25 cellular contexts compared by ENCODE assay signal in the genomic region with DNA sequence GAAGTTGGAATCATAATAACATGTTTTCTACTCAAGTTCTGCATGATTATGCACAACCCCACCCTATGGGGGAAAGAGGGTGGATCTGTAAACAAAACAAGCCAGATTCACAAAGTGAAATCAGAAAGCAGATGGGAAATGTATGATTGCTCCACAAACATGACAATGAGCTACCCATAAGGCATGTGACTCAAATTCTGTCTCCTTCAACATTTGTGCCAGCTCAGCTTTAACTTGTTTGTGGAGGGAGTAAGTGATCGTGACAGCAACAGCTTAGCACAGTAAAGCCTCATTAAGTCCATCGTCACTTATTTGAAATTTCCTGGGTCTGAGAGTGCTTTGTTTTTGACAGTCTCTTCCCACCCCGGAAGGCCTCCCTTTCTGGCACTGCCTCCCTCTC.
DNase-seq lines count a peak whose midpoint lies in the region; ATAC-seq and TF ChIP-seq lines count a peak whose summit lies in the region.
"Had no signal": no experiment of that assay in that cellular context is flagged by ENCODE, and none has a peak within 500 bp of the region (broad histone marks: within the 10 kb centered on the region; RNA-seq: fewer than 3 reads in every experiment).

No MANE protein-coding gene starts in this region.

- DNase-seq in NCI-H82 (lab: John Stamatoyannopoulos, UW): peak; percentile 28
- DNase-seq in NCI-H82 treated with DMSO at 0.1 percent for 48 hours (lab: John Stamatoyannopoulos, UW; ENCODE audit: unreplicated experiment): no peak
- DNase-seq in amniotic epithelial cell (ENCODE audit: low read depth): peak; percentile 7
- DNase-seq in left colon: no peak
- no peak for DNase-seq in NCI-H2081 treated with DMSO at 0.1 percent for 48 hours (lab: John Stamatoyannopoulos, UW)
- no peak for DNase-seq in spleen
- no peak for DNase-seq in iPS-NIHi7 (ENCODE audit: extremely low spot score)
- DNase-seq in esophagus muscularis mucosa (ENCODE audit: extremely low spot score): no peak
- DNase-seq: activated CD4-positive, alpha-beta T cell treated with anti-CD3 and anti-CD28 coated beads for 36 hours; activated T-cell treated with anti-CD3 and anti-CD28 coated beads, Interleukin-2, amount 50 U/mL, for 24 hours; DMS79 treated with DMSO at 0.1 percent for 48 hours; GF-D8; mesenchymal stem cell; NCI-H1105; NCI-H2029; PC-9; stimulated activated naive CD8-positive, alpha-beta T cell treated with anti-CD3 and anti-CD28 coated beads, Interleukin-15, amount 100 ng/mL, for 72 hours; thyroid gland had no signal

- no peaks in the 10 kb centered on the region for H3K9me3 ChIP-seq in spleen
- H3K9me3 ChIP-seq in esophagus muscularis mucosa: no peaks in the 10 kb centered on the region
- H3K9me3 ChIP-seq: A549, BLaER1, HAP-1, neutrophil, thyroid gland had no signal

- TF ChIP-seq POLR2A in spleen (IDR thresholded peaks at IDR 0.05) (no peak), esophagus muscularis mucosa (IDR thresholded peaks at IDR 0.05; ENCODE audit: low read depth) (no peak)

- 69 to 90% (median 81%) methylated on average over 3 of the region's 3 CpGs for WGBS in spleen, 5 donors
- WGBS in esophagus muscularis mucosa: 80% methylated on average over 3 of the region's 3 CpGs

- H3K36me3 ChIP-seq in spleen: no peaks in the 10 kb centered on the region
- no peaks in the 10 kb centered on the region for H3K36me3 ChIP-seq in esophagus muscularis mucosa
- H3K36me3 ChIP-seq: BLaER1, HAP-1, neutrophil, thyroid gland had no signal

- H3K4me1 ChIP-seq in spleen (no peaks in the 10 kb centered on the region), esophagus muscularis mucosa (no peaks in the 10 kb centered on the region)
- H3K4me1 ChIP-seq: A549, BLaER1, HAP-1, thyroid gland had no signal

- intact Hi-C loops in left colon (cut with DNase I, micrococcal nuclease): no loop called here
- intact Hi-C loops in spleen (cut with DNase I; ENCODE audit: low total_unique reads): no loop called here
- intact Hi-C loops in esophagus muscularis mucosa (cut with DNase I): no loop called here

- H3K27me3 ChIP-seq in spleen (replicated peaks in 1 of 7) (no peaks in the 10 kb centered on the region), esophagus muscularis mucosa (no peaks in the 10 kb centered on the region)
- H3K27me3 ChIP-seq: BLaER1, neutrophil, thyroid gland had no signal

- ATAC-seq in left colon: peak; percentile 55
- ATAC-seq: A549; activated CD4-positive, alpha-beta T cell treated with anti-CD3 and anti-CD28 coated beads for 36 hours; left lobe of liver; Right ventricle myocardium inferior; sciatic nerve; stimulated activated naive CD8-positive, alpha-beta T cell treated with anti-CD3 and anti-CD28 coated beads, Interleukin-15, amount 100 ng/mL, for 72 hours had no signal

- no peak overlapping the region for H3K4me3 ChIP-seq in spleen
- no peak overlapping the region for H3K4me3 ChIP-seq in esophagus muscularis mucosa
- H3K4me3 ChIP-seq: A549, BLaER1, HAP-1, PC-9, thyroid gland had no signal

- TF ChIP-seq EP300 in esophagus muscularis mucosa (IDR thresholded peaks at IDR 0.05): no peak

- H3K27ac ChIP-seq in spleen: no peak overlapping the region
- H3K27ac ChIP-seq in esophagus muscularis mucosa (replicated peaks in 1 of 4): no peak overlapping the region
- H3K27ac ChIP-seq: A549, BLaER1, neutrophil, PC-9, thyroid gland had no signal

- TF ChIP-seq CTCF in spleen (IDR thresholded peaks at IDR 0.05 in 8 of 11, conservative IDR thresholded peaks at IDR 0.05 in 3 of 11) (no peak), esophagus muscularis mucosa (IDR thresholded peaks at IDR 0.05) (no peak)

Comparison
In these comparisons a context has a peak if more than half of its experiments do, and no peak if none do; other contexts are left out.
1. DNase-seq: peak in NCI-H82 (single experiment) and amniotic epithelial cell (single experiment); none in NCI-H82 treated with DMSO at 0.1 percent for 48 hours (single experiment), left colon (0 of 2), NCI-H2081 treated with DMSO at 0.1 percent for 48 hours (single experiment), spleen (single experiment), iPS-NIHi7 (single experiment) and esophagus muscularis mucosa (single experiment).